In genomic region chr7:5351508-5352265, GRCh38 we compare ENCODE assay signal across 27 cellular contexts.
DNase-seq lines count a peak whose midpoint lies in the region; ATAC-seq and TF ChIP-seq lines count a peak whose summit lies in the region.
"Had no signal": no experiment of that assay in that cellular context is flagged by ENCODE, and none has a peak within 500 bp of the region (broad histone marks: within the 10 kb centered on the region; RNA-seq: fewer than 3 reads in every experiment).

No MANE protein-coding gene starts in this region.

- ATAC-seq in IMR-90 (ENCODE audit: low read depth) (no peak), GM21381 (IDR thresholded peaks at IDR 0.05; ENCODE audit: unreplicated experiment) (no peak), GM21528 (IDR thresholded peaks at IDR 0.05; ENCODE audit: low FRiP score, unreplicated experiment) (no peak), GM19351 (IDR thresholded peaks at IDR 0.05; ENCODE audit: unreplicated experiment) (no peak)
- ATAC-seq: activated CD4-positive, alpha-beta T cell treated with anti-CD3 and anti-CD28 coated beads for 36 hours; GM12878; lower lobe of right lung; stimulated activated memory B cell treated with anti-CD40 and anti-IgM and Interleukin-4, amounts not matched to agents 10 μg/mL and 1 μg/mL and 100 μg/mL, for 72 hours; T-cell had no signal

- intact Hi-C loops in Calu3 (cut with micrococcal nuclease; ENCODE audit: unreplicated experiment) (no loop called here), IMR-90 (cut with micrococcal nuclease) (no loop called here)

- H2BK15ac ChIP-seq in IMR-90 (ENCODE audit: low read depth, low read length) (no peak overlapping the region), mesendoderm (replicated peaks; ENCODE audit: low read depth) (no peak overlapping the region)

- H3K4ac ChIP-seq in IMR-90 (ENCODE audit: low read depth, low read length), result no peak overlapping the region
- no peak overlapping the region for H3K4ac ChIP-seq in mesendoderm (ENCODE audit: low read depth, low read length)

- in situ Hi-C loops in IMR-90 (cut with MboI; ENCODE audit: low sequenced_read_pairs), result no loop called here

- H3K27ac Mint-ChIP-seq in Calu3 (ENCODE audit: unreplicated experiment), result no peak overlapping the region
- H3K27ac Mint-ChIP-seq in chondrocyte (ENCODE audit: unreplicated experiment), result peak overlapping the region; percentile 12
- H3K27ac Mint-ChIP-seq in activated T-cell treated with anti-CD3 and anti-CD28 coated beads, Interleukin-2, amount 50 U/mL, for 24 hours, result no peak overlapping the region
- H3K27ac Mint-ChIP-seq: activated CD4-positive, alpha-beta T cell treated with anti-CD3 and anti-CD28 coated beads for 36 hours; stimulated activated memory B cell treated with anti-CD40 and anti-IgM and Interleukin-4, amounts not matched to agents 10 μg/mL and 1 μg/mL and 100 μg/mL, for 72 hours; T-cell had no signal

- H3K4me2 ChIP-seq in IMR-90 (ENCODE audit: low read depth, low read length) (no peak overlapping the region), mesendoderm (ENCODE audit: low read length) (no peak overlapping the region)

- DNase-seq in Calu3 (no peak), IMR-90 (peak; percentile 21), chondrocyte (ENCODE audit: low spot score) (no peak), mesendoderm (no peak)
- DNase-seq in activated T-cell treated with anti-CD3 and anti-CD28 coated beads, Interleukin-2, amount 50 U/mL, for 24 hours, result no peak
- DNase-seq: activated CD4-positive, alpha-beta T cell treated with anti-CD3 and anti-CD28 coated beads for 36 hours; activated naive CD4-positive, alpha-beta T cell treated with Interleukin-2 at 50 U/mL for 16 hours; activated T-cell treated with anti-CD3 and anti-CD28 coated beads, Interleukin-2, amount 50 U/mL, for 48 hours; adrenal gland; cortex of kidney; lower lobe of right lung; NCI-H1436; NCI-H2107; Peyer's patch; retina; spleen; stimulated activated CD4-positive, alpha-beta T cell treated with anti-CD3 and anti-CD28 coated beads, Interleukin-4, amount 100 ng/mL, for 1 hour; T-cell; testis had no signal

- TF ChIP-seq CTCF in Calu3 (IDR thresholded peaks at IDR 0.05; ENCODE audit: unreplicated experiment), result no peak
- no peak for TF ChIP-seq CTCF in IMR-90 (conservative IDR thresholded peaks at IDR 0.05; ENCODE audit: low read depth, low read length)
- TF ChIP-seq CTCF in chondrocyte (IDR thresholded peaks at IDR 0.05), result no peak

- no peak overlapping the region for H2BK120ac ChIP-seq in IMR-90 (ENCODE audit: low read depth, low read length)
- H2BK120ac ChIP-seq in mesendoderm (ENCODE audit: low read depth, low read length), result no peak overlapping the region

- TF ChIP-seq RAD21 in IMR-90 (IDR thresholded peaks at IDR 0.05; ENCODE audit: low read length), result no peak

- H3K27me3 ChIP-seq in IMR-90 (ENCODE audit: control insufficient read depth, insufficient read depth, low read length) (no peaks in the 10 kb centered on the region), mesendoderm (ENCODE audit: insufficient read depth, low read length, poor library complexity) (peaks cover 9% of the 10 kb centered on the region)
- H3K27me3 ChIP-seq: adrenal gland, Peyer's patch, SJSA1, spleen, testis had no signal

- H4K8ac ChIP-seq in IMR-90 (ENCODE audit: low read depth in 2 of 2, low read length in 2 of 2), result no peak overlapping the region
- H4K8ac ChIP-seq in mesendoderm (ENCODE audit: low read depth, low read length), result no peak overlapping the region

- no peak overlapping the region for H4K91ac ChIP-seq in IMR-90 (ENCODE audit: insufficient read depth, low read depth, low read length)

- H3K56ac ChIP-seq in IMR-90 (ENCODE audit: extremely low read depth, insufficient read depth, low read length), result no peak overlapping the region
- H3K56ac ChIP-seq in mesendoderm (ENCODE audit: low read length), result no peak overlapping the region

- H2BK20ac ChIP-seq in IMR-90 (ENCODE audit: low read depth, low read length), result no peak overlapping the region

- H4K5ac ChIP-seq in IMR-90 (ENCODE audit: low read depth, low read length) (no peak overlapping the region), mesendoderm (ENCODE audit: low read length) (no peak overlapping the region)

- BruUV-seq in Calu3 (replicated peaks; lab: Mats Ljungman, UMichigan) (TSS peak; percentile 27), IMR-90 (replicated peaks; lab: Mats Ljungman, UMichigan) (no TSS peak)

- H3K9me3 Mint-ChIP-seq in Calu3 (ENCODE audit: low read depth, unreplicated experiment) (no peaks in the 10 kb centered on the region), chondrocyte (ENCODE audit: low read depth) (no peaks in the 10 kb centered on the region)
- no peaks in the 10 kb centered on the region for H3K9me3 Mint-ChIP-seq in activated T-cell treated with anti-CD3 and anti-CD28 coated beads, Interleukin-2, amount 50 U/mL, for 24 hours
- H3K9me3 Mint-ChIP-seq: stimulated activated memory B cell treated with anti-CD40 and anti-IgM and Interleukin-4, amounts not matched to agents 10 μg/mL and 1 μg/mL and 100 μg/mL, for 72 hours; T-cell had no signal

- H3K36me3 Mint-ChIP-seq in Calu3 (ENCODE audit: insufficient read depth, unreplicated experiment) (peaks cover 61% of the 10 kb centered on the region), chondrocyte (ENCODE audit: low read depth) (peaks cover 35% of the 10 kb centered on the region)
- H3K36me3 Mint-ChIP-seq in activated T-cell treated with anti-CD3 and anti-CD28 coated beads, Interleukin-2, amount 50 U/mL, for 24 hours (ENCODE audit: low read depth), result peaks cover 70% of the 10 kb centered on the region

- H3K23ac ChIP-seq in IMR-90 (ENCODE audit: low read depth, low read length) (no peak overlapping the region), mesendoderm (ENCODE audit: low read length) (no peak overlapping the region)

- peaks cover 10% of the 10 kb centered on the region for H3K4me1 ChIP-seq in IMR-90 (ENCODE audit: control insufficient read depth, insufficient read depth, low read length)
- peaks cover 5% of the 10 kb centered on the region for H3K4me1 ChIP-seq in mesendoderm (ENCODE audit: control insufficient read depth, low read depth, low read length)
- H3K4me1 ChIP-seq: HAP-1, SJSA1 had no signal

- H3K79me2 ChIP-seq in mesendoderm (ENCODE audit: control insufficient read depth, insufficient read depth, low read length), result no peaks in the 10 kb centered on the region

- POLR2A ChIA-PET in IMR-90 (lab: Charles Lee; ENCODE audit: unreplicated experiment), result no interaction called here

- dilution Hi-C loops in IMR-90 (cut with HindIII; ENCODE audit: low sequenced_read_pairs, unreplicated experiment), result no loop called here

- H3K14ac ChIP-seq in IMR-90 (replicated peaks; ENCODE audit: low read depth, low read length), result no peak overlapping the region

- 93% methylated on average over 18 of the region's 35 CpGs; no CpG with 5 or more reads in 1 of the 2 experiments for WGBS in IMR-90 (ENCODE audit: extremely low coverage in 2 of 2, insufficient read length in 1 of 2), 2 experiments
- WGBS in mesendoderm (ENCODE audit: extremely low coverage, insufficient coverage, low lambda C conversion rate), result no CpG with 5 or more reads among the region's 35 CpGs

- H3K36me3 ChIP-seq in IMR-90 (ENCODE audit: control insufficient read depth, insufficient read depth, low read length), result peaks cover 72% of the 10 kb centered on the region
- H3K36me3 ChIP-seq in mesendoderm (ENCODE audit: control insufficient read depth, insufficient read depth, low read length), result no peaks in the 10 kb centered on the region

- CTCF ChIA-PET in Calu3 (lab: Charles Lee) (interaction anchor here (0.7 to 0.8 kb wide), 2 partner anchors 21 to 48 kb away, joined by 3 read pairs; no protein-coding TSS in a partner anchor), IMR-90 (lab: Yijun Ruan, JAX) (no interaction called here)

- H4K20me1 ChIP-seq in IMR-90 (ENCODE audit: insufficient read depth, low read length), result peaks cover 77% of the 10 kb centered on the region

- H3K4me3 ChIP-seq in IMR-90 (ENCODE audit: insufficient read depth, low read depth, low read length) (no peak overlapping the region), mesendoderm (ENCODE audit: low read length) (no peak overlapping the region)
- H3K4me3 ChIP-seq: adrenal gland, GM12878, HAP-1, lower lobe of right lung, Peyer's patch, SJSA1, spleen, testis had no signal

- H3K9me1 ChIP-seq in IMR-90 (ENCODE audit: insufficient read depth, low read length), result peaks cover 19% of the 10 kb centered on the region

- H3K27ac ChIP-seq in IMR-90 (ENCODE audit: insufficient read depth, low read length) (no peak overlapping the region), mesendoderm (ENCODE audit: low read depth, low read length) (no peak overlapping the region)
- H3K27ac ChIP-seq: adrenal gland, HL-60, lower lobe of right lung, Peyer's patch, SJSA1, spleen, testis had no signal

- H3K18ac ChIP-seq in IMR-90 (ENCODE audit: low read depth, low read length), result no peak overlapping the region
- no peak overlapping the region for H3K18ac ChIP-seq in mesendoderm (ENCODE audit: low read length)

- H2AK5ac ChIP-seq in IMR-90 (ENCODE audit: low read depth, low read length) (no peak overlapping the region), mesendoderm (ENCODE audit: low read length) (no peak overlapping the region)

- H2AK9ac ChIP-seq in IMR-90 (replicated peaks; ENCODE audit: low read depth, low read length, poor library complexity), result no peak overlapping the region

- no peak for TF ChIP-seq POLR2A in IMR-90 (IDR thresholded peaks at IDR 0.05; ENCODE audit: low read depth, low read length)

- peaks cover 5 to 85% of the 10 kb centered on the region in 2 experiments for H3K79me1 ChIP-seq in IMR-90 (ENCODE audit: low read depth in 1 of 2, low read length in 2 of 2)
- H3K79me1 ChIP-seq in mesendoderm (ENCODE audit: low read length), result peaks cover 10% of the 10 kb centered on the region

- H2AFZ ChIP-seq in IMR-90 (replicated peaks; ENCODE audit: low read length, poor library complexity), result no peak overlapping the region

- no peaks in the 10 kb centered on the region for H3K4me1 Mint-ChIP-seq in Calu3 (ENCODE audit: low read depth, unreplicated experiment)
- peaks cover 32% of the 10 kb centered on the region for H3K4me1 Mint-ChIP-seq in chondrocyte (ENCODE audit: low read depth)
- peaks cover 13% of the 10 kb centered on the region for H3K4me1 Mint-ChIP-seq in activated T-cell treated with anti-CD3 and anti-CD28 coated beads, Interleukin-2, amount 50 U/mL, for 24 hours (ENCODE audit: low read depth)

- H3K27me3 Mint-ChIP-seq in Calu3 (ENCODE audit: unreplicated experiment) (no peaks in the 10 kb centered on the region), chondrocyte (ENCODE audit: low read depth) (no peaks in the 10 kb centered on the region)
- H3K27me3 Mint-ChIP-seq in activated T-cell treated with anti-CD3 and anti-CD28 coated beads, Interleukin-2, amount 50 U/mL, for 24 hours, result no peaks in the 10 kb centered on the region
- H3K27me3 Mint-ChIP-seq: activated CD4-positive, alpha-beta T cell treated with anti-CD3 and anti-CD28 coated beads for 36 hours; stimulated activated memory B cell treated with anti-CD40 and anti-IgM and Interleukin-4, amounts not matched to agents 10 μg/mL and 1 μg/mL and 100 μg/mL, for 72 hours; T-cell had no signal

- H3K9ac ChIP-seq in IMR-90 (ENCODE audit: low read depth, low read length) (no peak overlapping the region), mesendoderm (ENCODE audit: low read length) (peak overlapping the region; percentile 45)

- H2BK5ac ChIP-seq in IMR-90 (ENCODE audit: low read depth, low read length, poor library complexity, severe bottlenecking) (no peak overlapping the region), mesendoderm (ENCODE audit: low read length) (no peak overlapping the region)

- H3K9me3 ChIP-seq in IMR-90 (ENCODE audit: control insufficient read depth, insufficient read depth, low read length), result no peaks in the 10 kb centered on the region
- H3K9me3 ChIP-seq: adrenal gland, HAP-1, lower lobe of right lung, Peyer's patch, SJSA1, spleen, testis had no signal

- H3K4me3 Mint-ChIP-seq in Calu3 (ENCODE audit: low read depth, unreplicated experiment) (no peak overlapping the region), chondrocyte (ENCODE audit: unreplicated experiment) (no peak overlapping the region)
- no peak overlapping the region for H3K4me3 Mint-ChIP-seq in activated T-cell treated with anti-CD3 and anti-CD28 coated beads, Interleukin-2, amount 50 U/mL, for 24 hours
- H3K4me3 Mint-ChIP-seq: activated CD4-positive, alpha-beta T cell treated with anti-CD3 and anti-CD28 coated beads for 36 hours; stimulated activated memory B cell treated with anti-CD40 and anti-IgM and Interleukin-4, amounts not matched to agents 10 μg/mL and 1 μg/mL and 100 μg/mL, for 72 hours; T-cell had no signal
